In the genomic region with DNA sequence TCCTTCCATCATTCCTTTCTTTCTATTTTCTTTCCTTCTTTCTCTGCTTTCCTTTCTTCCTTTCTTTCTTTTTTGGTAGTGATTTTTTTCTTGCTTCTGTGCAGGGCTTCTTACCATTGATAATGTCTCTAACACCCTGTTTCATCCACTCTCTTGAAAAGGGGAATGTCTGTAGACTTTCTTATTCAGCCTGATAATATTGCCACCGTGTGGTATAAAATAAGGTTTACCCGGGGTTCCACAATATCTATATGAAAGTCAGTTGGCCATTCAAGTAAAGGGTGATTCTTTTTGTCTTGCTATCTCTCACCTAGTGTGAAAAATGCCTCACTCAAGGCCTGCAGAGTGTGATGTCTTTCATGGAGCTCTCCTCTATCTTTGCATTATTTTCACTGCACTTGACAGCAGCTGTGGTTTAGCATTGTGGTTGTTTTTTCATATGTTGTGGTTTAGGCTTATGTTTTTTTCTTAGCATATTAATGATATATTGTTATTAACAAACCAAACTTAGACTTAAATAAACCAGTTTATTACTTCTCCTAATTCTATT, we compare ENCODE assay signal across 2 cellular contexts.
TF ChIP-seq lines count a peak whose summit lies in the region.

No MANE protein-coding gene starts in this region.

TF ChIP-seq in SK-N-SH, 30 proteins besides CTCF, POLR2A, EP300 and RAD21 (continued from another document):
- TF ChIP-seq, protein P1, sequence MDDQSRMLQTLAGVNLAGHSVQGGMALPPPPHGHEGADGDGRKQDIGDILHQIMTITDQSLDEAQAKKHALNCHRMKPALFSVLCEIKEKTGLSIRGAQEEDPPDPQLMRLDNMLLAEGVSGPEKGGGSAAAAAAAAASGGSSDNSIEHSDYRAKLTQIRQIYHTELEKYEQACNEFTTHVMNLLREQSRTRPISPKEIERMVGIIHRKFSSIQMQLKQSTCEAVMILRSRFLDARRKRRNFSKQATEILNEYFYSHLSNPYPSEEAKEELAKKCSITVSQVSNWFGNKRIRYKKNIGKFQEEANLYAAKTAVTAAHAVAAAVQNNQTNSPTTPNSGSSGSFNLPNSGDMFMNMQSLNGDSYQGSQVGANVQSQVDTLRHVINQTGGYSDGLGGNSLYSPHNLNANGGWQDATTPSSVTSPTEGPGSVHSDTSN (IDR thresholded peaks at IDR 0.05), result no peak
- TF ChIP-seq NFIC (IDR thresholded peaks at IDR 0.05; ENCODE audit: borderline replicate concordance) (no peak), JUND (IDR thresholded peaks at IDR 0.05) (no peak), FOXM1 (IDR thresholded peaks at IDR 0.05; ENCODE audit: low read depth) (no peak), EZH2phosphoT487 (IDR thresholded peaks at IDR 0.05; ENCODE audit: borderline replicate concordance, low read depth) (no peak), TAF1 (IDR thresholded peaks at IDR 0.05; ENCODE audit: borderline replicate concordance, low read depth, low read length) (no peak), GABPA (IDR thresholded peaks at IDR 0.05; ENCODE audit: low read depth) (no peak), NRF1 (IDR thresholded peaks at IDR 0.05; ENCODE audit: low read depth, low read length) (no peak), SMC3 (IDR thresholded peaks at IDR 0.05; ENCODE audit: low read depth, low read length) (no peak)
- TF ChIP-seq, protein P2, sequence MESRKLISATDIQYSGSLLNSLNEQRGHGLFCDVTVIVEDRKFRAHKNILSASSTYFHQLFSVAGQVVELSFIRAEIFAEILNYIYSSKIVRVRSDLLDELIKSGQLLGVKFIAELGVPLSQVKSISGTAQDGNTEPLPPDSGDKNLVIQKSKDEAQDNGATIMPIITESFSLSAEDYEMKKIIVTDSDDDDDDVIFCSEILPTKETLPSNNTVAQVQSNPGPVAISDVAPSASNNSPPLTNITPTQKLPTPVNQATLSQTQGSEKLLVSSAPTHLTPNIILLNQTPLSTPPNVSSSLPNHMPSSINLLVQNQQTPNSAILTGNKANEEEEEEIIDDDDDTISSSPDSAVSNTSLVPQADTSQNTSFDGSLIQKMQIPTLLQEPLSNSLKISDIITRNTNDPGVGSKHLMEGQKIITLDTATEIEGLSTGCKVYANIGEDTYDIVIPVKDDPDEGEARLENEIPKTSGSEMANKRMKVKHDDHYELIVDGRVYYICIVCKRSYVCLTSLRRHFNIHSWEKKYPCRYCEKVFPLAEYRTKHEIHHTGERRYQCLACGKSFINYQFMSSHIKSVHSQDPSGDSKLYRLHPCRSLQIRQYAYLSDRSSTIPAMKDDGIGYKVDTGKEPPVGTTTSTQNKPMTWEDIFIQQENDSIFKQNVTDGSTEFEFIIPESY (IDR thresholded peaks at IDR 0.05; ENCODE audit: borderline replicate concordance, low read depth), result no peak
- TF ChIP-seq, protein P3, sequence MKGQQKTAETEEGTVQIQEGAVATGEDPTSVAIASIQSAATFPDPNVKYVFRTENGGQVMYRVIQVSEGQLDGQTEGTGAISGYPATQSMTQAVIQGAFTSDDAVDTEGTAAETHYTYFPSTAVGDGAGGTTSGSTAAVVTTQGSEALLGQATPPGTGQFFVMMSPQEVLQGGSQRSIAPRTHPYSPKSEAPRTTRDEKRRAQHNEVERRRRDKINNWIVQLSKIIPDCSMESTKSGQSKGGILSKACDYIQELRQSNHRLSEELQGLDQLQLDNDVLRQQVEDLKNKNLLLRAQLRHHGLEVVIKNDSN (IDR thresholded peaks at IDR 0.05; ENCODE audit: borderline replicate concordance, low read depth), result no peak
- TF ChIP-seq, protein P4, sequence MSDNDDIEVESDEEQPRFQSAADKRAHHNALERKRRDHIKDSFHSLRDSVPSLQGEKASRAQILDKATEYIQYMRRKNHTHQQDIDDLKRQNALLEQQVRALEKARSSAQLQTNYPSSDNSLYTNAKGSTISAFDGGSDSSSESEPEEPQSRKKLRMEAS (IDR thresholded peaks at IDR 0.05; ENCODE audit: low read depth), result no peak
- TF ChIP-seq, protein P5, sequence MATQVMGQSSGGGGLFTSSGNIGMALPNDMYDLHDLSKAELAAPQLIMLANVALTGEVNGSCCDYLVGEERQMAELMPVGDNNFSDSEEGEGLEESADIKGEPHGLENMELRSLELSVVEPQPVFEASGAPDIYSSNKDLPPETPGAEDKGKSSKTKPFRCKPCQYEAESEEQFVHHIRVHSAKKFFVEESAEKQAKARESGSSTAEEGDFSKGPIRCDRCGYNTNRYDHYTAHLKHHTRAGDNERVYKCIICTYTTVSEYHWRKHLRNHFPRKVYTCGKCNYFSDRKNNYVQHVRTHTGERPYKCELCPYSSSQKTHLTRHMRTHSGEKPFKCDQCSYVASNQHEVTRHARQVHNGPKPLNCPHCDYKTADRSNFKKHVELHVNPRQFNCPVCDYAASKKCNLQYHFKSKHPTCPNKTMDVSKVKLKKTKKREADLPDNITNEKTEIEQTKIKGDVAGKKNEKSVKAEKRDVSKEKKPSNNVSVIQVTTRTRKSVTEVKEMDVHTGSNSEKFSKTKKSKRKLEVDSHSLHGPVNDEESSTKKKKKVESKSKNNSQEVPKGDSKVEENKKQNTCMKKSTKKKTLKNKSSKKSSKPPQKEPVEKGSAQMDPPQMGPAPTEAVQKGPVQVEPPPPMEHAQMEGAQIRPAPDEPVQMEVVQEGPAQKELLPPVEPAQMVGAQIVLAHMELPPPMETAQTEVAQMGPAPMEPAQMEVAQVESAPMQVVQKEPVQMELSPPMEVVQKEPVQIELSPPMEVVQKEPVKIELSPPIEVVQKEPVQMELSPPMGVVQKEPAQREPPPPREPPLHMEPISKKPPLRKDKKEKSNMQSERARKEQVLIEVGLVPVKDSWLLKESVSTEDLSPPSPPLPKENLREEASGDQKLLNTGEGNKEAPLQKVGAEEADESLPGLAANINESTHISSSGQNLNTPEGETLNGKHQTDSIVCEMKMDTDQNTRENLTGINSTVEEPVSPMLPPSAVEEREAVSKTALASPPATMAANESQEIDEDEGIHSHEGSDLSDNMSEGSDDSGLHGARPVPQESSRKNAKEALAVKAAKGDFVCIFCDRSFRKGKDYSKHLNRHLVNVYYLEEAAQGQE (IDR thresholded peaks at IDR 0.05; ENCODE audit: low read depth, low read length), result no peak

TF ChIP-seq in SK-N-SH treated with all-trans-retinoic acid at 6 μM for 48 hours, 23 proteins besides CTCF, POLR2A, EP300 and RAD21 (continued from another document):
- TF ChIP-seq, protein P6, sequence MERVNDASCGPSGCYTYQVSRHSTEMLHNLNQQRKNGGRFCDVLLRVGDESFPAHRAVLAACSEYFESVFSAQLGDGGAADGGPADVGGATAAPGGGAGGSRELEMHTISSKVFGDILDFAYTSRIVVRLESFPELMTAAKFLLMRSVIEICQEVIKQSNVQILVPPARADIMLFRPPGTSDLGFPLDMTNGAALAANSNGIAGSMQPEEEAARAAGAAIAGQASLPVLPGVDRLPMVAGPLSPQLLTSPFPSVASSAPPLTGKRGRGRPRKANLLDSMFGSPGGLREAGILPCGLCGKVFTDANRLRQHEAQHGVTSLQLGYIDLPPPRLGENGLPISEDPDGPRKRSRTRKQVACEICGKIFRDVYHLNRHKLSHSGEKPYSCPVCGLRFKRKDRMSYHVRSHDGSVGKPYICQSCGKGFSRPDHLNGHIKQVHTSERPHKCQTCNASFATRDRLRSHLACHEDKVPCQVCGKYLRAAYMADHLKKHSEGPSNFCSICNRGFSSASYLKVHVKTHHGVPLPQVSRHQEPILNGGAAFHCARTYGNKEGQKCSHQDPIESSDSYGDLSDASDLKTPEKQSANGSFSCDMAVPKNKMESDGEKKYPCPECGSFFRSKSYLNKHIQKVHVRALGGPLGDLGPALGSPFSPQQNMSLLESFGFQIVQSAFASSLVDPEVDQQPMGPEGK (CRISPR knock-in tag; IDR thresholded peaks at IDR 0.05; ENCODE audit: borderline replicate concordance), result no peak
- TF ChIP-seq, protein P7, sequence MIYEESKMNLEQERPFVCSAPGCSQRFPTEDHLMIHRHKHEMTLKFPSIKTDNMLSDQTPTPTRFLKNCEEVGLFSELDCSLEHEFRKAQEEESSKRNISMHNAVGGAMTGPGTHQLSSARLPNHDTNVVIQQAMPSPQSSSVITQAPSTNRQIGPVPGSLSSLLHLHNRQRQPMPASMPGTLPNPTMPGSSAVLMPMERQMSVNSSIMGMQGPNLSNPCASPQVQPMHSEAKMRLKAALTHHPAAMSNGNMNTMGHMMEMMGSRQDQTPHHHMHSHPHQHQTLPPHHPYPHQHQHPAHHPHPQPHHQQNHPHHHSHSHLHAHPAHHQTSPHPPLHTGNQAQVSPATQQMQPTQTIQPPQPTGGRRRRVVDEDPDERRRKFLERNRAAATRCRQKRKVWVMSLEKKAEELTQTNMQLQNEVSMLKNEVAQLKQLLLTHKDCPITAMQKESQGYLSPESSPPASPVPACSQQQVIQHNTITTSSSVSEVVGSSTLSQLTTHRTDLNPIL (CRISPR knock-in tag; IDR thresholded peaks at IDR 0.05; ENCODE audit: low read depth), result no peak
- no peak for TF ChIP-seq ZNF70 (CRISPR knock-in tag; IDR thresholded peaks at IDR 0.05)
- no peak for TF ChIP-seq OSR1 (CRISPR knock-in tag; IDR thresholded peaks at IDR 0.05)
- no peak for TF ChIP-seq CSDC2 (CRISPR knock-in tag; IDR thresholded peaks at IDR 0.05)
- no peak for TF ChIP-seq BACH2 (CRISPR knock-in tag; IDR thresholded peaks at IDR 0.05; ENCODE audit: borderline replicate concordance)
- TF ChIP-seq ZFP3 (CRISPR knock-in tag; IDR thresholded peaks at IDR 0.05), result no peak
- no peak for TF ChIP-seq ESRRG (CRISPR knock-in tag; IDR thresholded peaks at IDR 0.05)
- TF ChIP-seq ZC3H10 (CRISPR knock-in tag; IDR thresholded peaks at IDR 0.05), result no peak
- TF ChIP-seq ZNF8 (CRISPR knock-in tag; IDR thresholded peaks at IDR 0.05), result no peak
- no peak for TF ChIP-seq GLIS3 (CRISPR knock-in tag; IDR thresholded peaks at IDR 0.05)
- TF ChIP-seq ZFP30 (CRISPR knock-in tag; IDR thresholded peaks at IDR 0.05), result no peak
TF ChIP-seq in SK-N-SH treated with all-trans-retinoic acid at 6 μM for 48 hours: peak in this region for 0.
